In genomic region chr6:165899592-165899991, GRCh38 we compare ENCODE assay signal across 16 cellular contexts.
DNase-seq lines count a peak whose midpoint lies in the region; TF ChIP-seq lines count a peak whose summit lies in the region.
"Had no signal": no experiment of that assay in that cellular context is flagged by ENCODE, and none has a peak within 500 bp of the region (broad histone marks: within the 10 kb centered on the region; RNA-seq: fewer than 3 reads in every experiment).

No MANE protein-coding gene starts in this region.

- no peak overlapping the region for H2AFZ ChIP-seq in SK-N-SH (ENCODE audit: low read depth)
- H2AFZ ChIP-seq: GM23338 had no signal

- peak overlapping the region; percentile 60 for H3K27ac ChIP-seq in caudate nucleus (ENCODE audit: low read depth, low read length)
- no peak overlapping the region for H3K27ac ChIP-seq in SK-N-SH (ENCODE audit: low read depth in 2 of 2, low read length in 1 of 2)
- H3K27ac ChIP-seq: A549 had no signal

- CTCF ChIA-PET in SK-N-SH (lab: Yijun Ruan, JAX), result no interaction called here

- no peaks in the 10 kb centered on the region for H3K9me2 ChIP-seq in SK-N-SH

- H3F3A ChIP-seq in SK-N-SH (replicated peaks; ENCODE audit: insufficient read depth), result no peaks in the 10 kb centered on the region

- H3K4me3 ChIP-seq in SK-N-SH (ENCODE audit: low read depth in 2 of 2, low read length in 1 of 2), result no peak overlapping the region
- H3K4me3 ChIP-seq: A549, GM23338 had no signal

- no peak for TF ChIP-seq CTCF in SK-N-SH (IDR thresholded peaks at IDR 0.05)

- H3K9ac ChIP-seq in SK-N-SH, result no peak overlapping the region

- peaks cover 0 to 4% of the 10 kb centered on the region in 2 experiments; a peak in 1 of 4 replicates for H3K4me1 ChIP-seq in SK-N-SH (ENCODE audit: control insufficient read depth in 1 of 2, insufficient read depth in 2 of 2, low read depth in 1 of 2, low read length in 1 of 2)
- H3K4me1 ChIP-seq: BE2C had no signal

- 0 out of 2 replicates have a peak, but pooled peaks cover 2% of the 10 kb centered on the region for H3K9me3 ChIP-seq in SK-N-SH
- H3K9me3 ChIP-seq: A549, BE2C had no signal

- no peaks in the 10 kb centered on the region for H4K20me1 ChIP-seq in SK-N-SH (ENCODE audit: insufficient read depth)

- no peak for TF ChIP-seq RAD21 in SK-N-SH (IDR thresholded peaks at IDR 0.05; ENCODE audit: low read length)

- H3K4me2 ChIP-seq in SK-N-SH, result no peak overlapping the region
- H3K4me2 ChIP-seq: A549, GM23338 had no signal

- H3K27me3 ChIP-seq in SK-N-SH (ENCODE audit: insufficient read depth), result no peaks in the 10 kb centered on the region
- H3K27me3 ChIP-seq: BE2C had no signal

- no peaks in the 10 kb centered on the region for H3K36me3 ChIP-seq in SK-N-SH (replicated peaks in 1 of 2; ENCODE audit: control insufficient read depth in 1 of 2, insufficient read depth in 2 of 2, low read length in 1 of 2)
- H3K36me3 ChIP-seq: BE2C had no signal

- POLR2A ChIA-PET in SK-N-SH (lab: Yijun Ruan, JAX), result no interaction called here

- WGBS in SK-N-SH (ENCODE audit: low lambda C conversion rate), result 33% methylated on average over 1 of the region's 6 CpGs

- TF ChIP-seq EP300 in SK-N-SH (IDR thresholded peaks at IDR 0.05; ENCODE audit: borderline replicate concordance in 1 of 2, low read depth in 1 of 2, low read length in 1 of 2), result no peak

- H3K79me2 ChIP-seq in SK-N-SH (ENCODE audit: insufficient read depth), result no peaks in the 10 kb centered on the region

- DNase-seq in caudate nucleus (lab: John Stamatoyannopoulos, UW) (peak in 24 of 61 donors; percentile 11 to 65 (median 34)), middle frontal gyrus (ENCODE audit: extremely low spot score, low spot score) (peak; percentile 16), putamen (ENCODE audit: low spot score) (peak; percentile 22), NCI-H446 (lab: John Stamatoyannopoulos, UW) (no peak), NCI-H2029 treated with DMSO at 0.1 percent for 48 hours (lab: John Stamatoyannopoulos, UW) (no peak), SK-N-SH (no peak)
- DNase-seq: BE2C; CD8-positive, alpha-beta T cell; COR-L47; DMS153; DMS79 treated with DMSO at 0.1 percent for 48 hours; EL; GDM1; H7 had no signal

TF ChIP-seq in SK-N-SH, 30 proteins besides CTCF, POLR2A, EP300 and RAD21:
- TF ChIP-seq ELF1 (IDR thresholded peaks at IDR 0.05) (no peak), CHD2 (IDR thresholded peaks at IDR 0.05; ENCODE audit: low read length, partially characterized antibody) (no peak), MAX (IDR thresholded peaks at IDR 0.05; ENCODE audit: low read depth) (no peak), GABPA (IDR thresholded peaks at IDR 0.05; ENCODE audit: low read depth) (no peak), NRF1 (IDR thresholded peaks at IDR 0.05; ENCODE audit: low read depth, low read length) (no peak), RXRA (IDR thresholded peaks at IDR 0.05; ENCODE audit: borderline replicate concordance, low read depth) (no peak), YY1 (IDR thresholded peaks at IDR 0.05; ENCODE audit: low read depth) (no peak), TCF12 (IDR thresholded peaks at IDR 0.05) (no peak), FOXJ3 (CRISPR knock-in tag; IDR thresholded peaks at IDR 0.05) (no peak)
- TF ChIP-seq, protein P1, sequence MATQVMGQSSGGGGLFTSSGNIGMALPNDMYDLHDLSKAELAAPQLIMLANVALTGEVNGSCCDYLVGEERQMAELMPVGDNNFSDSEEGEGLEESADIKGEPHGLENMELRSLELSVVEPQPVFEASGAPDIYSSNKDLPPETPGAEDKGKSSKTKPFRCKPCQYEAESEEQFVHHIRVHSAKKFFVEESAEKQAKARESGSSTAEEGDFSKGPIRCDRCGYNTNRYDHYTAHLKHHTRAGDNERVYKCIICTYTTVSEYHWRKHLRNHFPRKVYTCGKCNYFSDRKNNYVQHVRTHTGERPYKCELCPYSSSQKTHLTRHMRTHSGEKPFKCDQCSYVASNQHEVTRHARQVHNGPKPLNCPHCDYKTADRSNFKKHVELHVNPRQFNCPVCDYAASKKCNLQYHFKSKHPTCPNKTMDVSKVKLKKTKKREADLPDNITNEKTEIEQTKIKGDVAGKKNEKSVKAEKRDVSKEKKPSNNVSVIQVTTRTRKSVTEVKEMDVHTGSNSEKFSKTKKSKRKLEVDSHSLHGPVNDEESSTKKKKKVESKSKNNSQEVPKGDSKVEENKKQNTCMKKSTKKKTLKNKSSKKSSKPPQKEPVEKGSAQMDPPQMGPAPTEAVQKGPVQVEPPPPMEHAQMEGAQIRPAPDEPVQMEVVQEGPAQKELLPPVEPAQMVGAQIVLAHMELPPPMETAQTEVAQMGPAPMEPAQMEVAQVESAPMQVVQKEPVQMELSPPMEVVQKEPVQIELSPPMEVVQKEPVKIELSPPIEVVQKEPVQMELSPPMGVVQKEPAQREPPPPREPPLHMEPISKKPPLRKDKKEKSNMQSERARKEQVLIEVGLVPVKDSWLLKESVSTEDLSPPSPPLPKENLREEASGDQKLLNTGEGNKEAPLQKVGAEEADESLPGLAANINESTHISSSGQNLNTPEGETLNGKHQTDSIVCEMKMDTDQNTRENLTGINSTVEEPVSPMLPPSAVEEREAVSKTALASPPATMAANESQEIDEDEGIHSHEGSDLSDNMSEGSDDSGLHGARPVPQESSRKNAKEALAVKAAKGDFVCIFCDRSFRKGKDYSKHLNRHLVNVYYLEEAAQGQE (IDR thresholded peaks at IDR 0.05; ENCODE audit: low read depth, low read length), result no peak

Comparison
In these comparisons a context has a peak if more than half of its experiments do, and no peak if none do; other contexts are left out.
1. DNase-seq: peak in middle frontal gyrus (single experiment) and putamen (single experiment); none in NCI-H446 (0 of 2), NCI-H2029 treated with DMSO at 0.1 percent for 48 hours (single experiment) and SK-N-SH (single experiment).